In the genomic region with DNA sequence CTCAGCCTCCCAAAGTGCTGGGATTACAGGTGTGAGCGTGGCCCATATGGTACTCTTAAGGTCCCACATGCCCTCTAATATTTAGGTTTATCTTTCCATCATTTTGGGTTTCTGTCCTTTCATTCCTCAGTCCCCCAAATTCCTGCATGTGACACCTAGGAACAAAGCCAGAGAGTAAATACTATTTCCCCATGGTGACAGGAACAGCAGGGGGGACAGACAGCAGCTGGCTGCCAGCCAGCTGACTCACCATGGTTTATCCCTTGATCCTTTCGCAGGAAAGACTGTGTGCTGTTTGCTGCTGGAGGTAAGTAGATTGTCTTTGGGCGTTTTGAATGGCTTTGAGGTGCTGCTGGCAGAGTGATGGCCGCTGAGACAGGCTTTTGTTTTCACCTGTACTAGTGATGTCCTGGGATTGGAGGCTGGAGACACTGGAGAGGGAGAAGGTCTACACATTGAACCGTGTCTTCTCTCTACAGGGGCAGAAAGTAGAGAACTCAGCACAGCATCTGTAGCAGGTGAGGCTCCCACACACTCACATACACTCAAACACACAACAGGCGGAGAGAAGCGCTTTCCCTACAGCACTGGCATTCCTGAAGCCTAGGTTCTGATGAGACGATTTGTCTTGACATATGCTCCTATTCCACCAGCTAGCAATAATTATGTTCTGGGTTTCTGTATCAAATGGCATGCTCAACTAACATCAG, we compare ENCODE assay signal across 8 cellular contexts.
DNase-seq lines count a peak whose midpoint lies in the region; ATAC-seq and TF ChIP-seq lines count a peak whose summit lies in the region.

No MANE protein-coding gene starts in this region.

- intact Hi-C loops in A673 (cut with micrococcal nuclease; ENCODE audit: unreplicated experiment): no loop called here

- ATAC-seq in T-cell (replicated peaks in 1 of 4): no peak

- peaks cover 47% of the 10 kb centered on the region for H3K36me3 Mint-ChIP-seq in T-cell
- peaks cover 50% of the 10 kb centered on the region for H3K36me3 Mint-ChIP-seq in activated CD4-positive, alpha-beta memory T cell treated with anti-CD3 and anti-CD28 coated beads, Interleukin-2, amount 10 ng/mL, durations not matched to agents 7 days and 5 days (ENCODE audit: low read depth)

- TF ChIP-seq CTCF in A673 (conservative IDR thresholded peaks at IDR 0.05; ENCODE audit: low read depth, low read length): no peak
- no peak for TF ChIP-seq CTCF in HEK293 (tag by site-specific recombination; IDR thresholded peaks at IDR 0.05)

- H3K36me3 ChIP-seq in A673 (ENCODE audit: insufficient read depth, low read length, poor library complexity, severe bottlenecking) (peaks cover 32% of the 10 kb centered on the region), HEK293 (ENCODE audit: control insufficient read depth in 2 of 2, insufficient read depth in 1 of 2, low read length in 2 of 2) (no peaks in the 10 kb centered on the region)

- H3K4me3 Mint-ChIP-seq in T-cell: no peak overlapping the region
- H3K4me3 Mint-ChIP-seq in activated CD4-positive, alpha-beta memory T cell treated with anti-CD3 and anti-CD28 coated beads, Interleukin-2, amount 10 ng/mL, durations not matched to agents 7 days and 5 days: no peak overlapping the region

- peak; percentile 92 for DNase-seq in A673 (ENCODE audit: low spot score)
- DNase-seq in NCI-H345 (lab: John Stamatoyannopoulos, UW): peak; percentile 96
- DNase-seq in dermis blood vessel endothelial cell: peak; percentile 52
- DNase-seq in ureter (ENCODE audit: low spot score): no peak
- no peak for DNase-seq in T-cell
- DNase-seq in middle frontal gyrus (ENCODE audit: extremely low spot score, low spot score): no peak
- no peak for DNase-seq in activated CD4-positive, alpha-beta memory T cell treated with anti-CD3 and anti-CD28 coated beads, Interleukin-2, amount 10 ng/mL, durations not matched to agents 7 days and 5 days

- H3K27ac ChIP-seq in A673 (ENCODE audit: low read depth, low read length, poor library complexity, severe bottlenecking) (peak overlapping the region; percentile 8), HEK293 (ENCODE audit: extremely low read depth, low read depth, low read length) (no peak overlapping the region)

- H3K4me3 ChIP-seq in A673 (ENCODE audit: low read depth, low read length, poor library complexity, severe bottlenecking) (no peak overlapping the region), HEK293 (ENCODE audit: low read depth, low read length) (no peak overlapping the region)

- CTCF ChIA-PET in A673 (lab: Charles Lee) (no interaction called here), HEK293 (lab: Yijun Ruan, JAX) (interaction anchor here (0.7 to 1.8 kb wide), 3 partner anchors 8 to 489 kb away, joined by 3 to 14 read pairs (median 3); no protein-coding TSS in a partner anchor), T-cell (lab: Charles Lee) (no interaction called here)
- CTCF ChIA-PET in activated CD4-positive, alpha-beta memory T cell treated with anti-CD3 and anti-CD28 coated beads, Interleukin-2, amount 10 ng/mL, durations not matched to agents 7 days and 5 days (lab: Charles Lee): interaction anchor here (1.6 to 1.8 kb wide), 2 partner anchors 8 to 12 kb away, joined by 5 to 13 read pairs; no protein-coding TSS in a partner anchor

- H3K4me1 ChIP-seq in A673 (ENCODE audit: insufficient read depth, low read length, poor library complexity, severe bottlenecking) (peaks cover 31% of the 10 kb centered on the region), HEK293 (ENCODE audit: control insufficient read depth, insufficient read depth, low read length) (peaks cover 8% of the 10 kb centered on the region)

- H3K9me3 Mint-ChIP-seq in T-cell: no peaks in the 10 kb centered on the region
- H3K9me3 Mint-ChIP-seq in activated CD4-positive, alpha-beta memory T cell treated with anti-CD3 and anti-CD28 coated beads, Interleukin-2, amount 10 ng/mL, durations not matched to agents 7 days and 5 days: no peaks in the 10 kb centered on the region

- POLR2A ChIA-PET in A673 (lab: Charles Lee; ENCODE audit: low non-redundant PET) (interaction anchor here (0.6 kb wide), 1 partner anchor 79 kb away, joined by 6 read pairs; no protein-coding TSS in a partner anchor), HEK293 (lab: Yijun Ruan, JAX) (no interaction called here), T-cell (lab: Charles Lee) (interaction anchor here in 1 of 2 donors (0.6 kb wide), 1 partner anchor 102 kb away, joined by 3 read pairs; no protein-coding TSS in a partner anchor)
- POLR2A ChIA-PET in activated CD4-positive, alpha-beta memory T cell treated with anti-CD3 and anti-CD28 coated beads, Interleukin-2, amount 10 ng/mL, durations not matched to agents 7 days and 5 days (lab: Charles Lee): no interaction called here

- BruUV-seq in A673 (replicated peaks; lab: Mats Ljungman, UMichigan): no TSS peak

- no peaks in the 10 kb centered on the region for H3K27me3 ChIP-seq in A673 (replicated peaks; ENCODE audit: insufficient read depth, low read depth, low read length, poor library complexity)

- peak overlapping the region in 1 of 2 donors; percentile 7 for H3K27ac Mint-ChIP-seq in T-cell
- H3K27ac Mint-ChIP-seq in activated CD4-positive, alpha-beta memory T cell treated with anti-CD3 and anti-CD28 coated beads, Interleukin-2, amount 10 ng/mL, durations not matched to agents 7 days and 5 days: no peak overlapping the region

- H3K4me1 Mint-ChIP-seq in T-cell: peaks cover 8 to 17% (median 11%) of the 10 kb centered on the region in 3 donors
- H3K4me1 Mint-ChIP-seq in activated CD4-positive, alpha-beta memory T cell treated with anti-CD3 and anti-CD28 coated beads, Interleukin-2, amount 10 ng/mL, durations not matched to agents 7 days and 5 days: peaks cover 1% of the 10 kb centered on the region

- H3K9me3 ChIP-seq in A673 (ENCODE audit: low read depth, low read length, poor library complexity, severe bottlenecking): no peaks in the 10 kb centered on the region
- no peaks in the 10 kb centered on the region for H3K9me3 ChIP-seq in HEK293 (ENCODE audit: control insufficient read depth, insufficient read depth, low read depth, low read length)

- H3K27me3 Mint-ChIP-seq in T-cell: no peaks in the 10 kb centered on the region
- H3K27me3 Mint-ChIP-seq in activated CD4-positive, alpha-beta memory T cell treated with anti-CD3 and anti-CD28 coated beads, Interleukin-2, amount 10 ng/mL, durations not matched to agents 7 days and 5 days: no peaks in the 10 kb centered on the region

TF ChIP-seq in HEK293, 187 proteins besides CTCF, POLR2A, EP300 and RAD21 (continues in another document):
- TF ChIP-seq, protein P1, sequence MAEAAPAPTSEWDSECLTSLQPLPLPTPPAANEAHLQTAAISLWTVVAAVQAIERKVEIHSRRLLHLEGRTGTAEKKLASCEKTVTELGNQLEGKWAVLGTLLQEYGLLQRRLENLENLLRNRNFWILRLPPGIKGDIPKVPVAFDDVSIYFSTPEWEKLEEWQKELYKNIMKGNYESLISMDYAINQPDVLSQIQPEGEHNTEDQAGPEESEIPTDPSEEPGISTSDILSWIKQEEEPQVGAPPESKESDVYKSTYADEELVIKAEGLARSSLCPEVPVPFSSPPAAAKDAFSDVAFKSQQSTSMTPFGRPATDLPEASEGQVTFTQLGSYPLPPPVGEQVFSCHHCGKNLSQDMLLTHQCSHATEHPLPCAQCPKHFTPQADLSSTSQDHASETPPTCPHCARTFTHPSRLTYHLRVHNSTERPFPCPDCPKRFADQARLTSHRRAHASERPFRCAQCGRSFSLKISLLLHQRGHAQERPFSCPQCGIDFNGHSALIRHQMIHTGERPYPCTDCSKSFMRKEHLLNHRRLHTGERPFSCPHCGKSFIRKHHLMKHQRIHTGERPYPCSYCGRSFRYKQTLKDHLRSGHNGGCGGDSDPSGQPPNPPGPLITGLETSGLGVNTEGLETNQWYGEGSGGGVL (tag by site-specific recombination; IDR thresholded peaks at IDR 0.05): no peak
- TF ChIP-seq RBAK (tag by site-specific recombination; IDR thresholded peaks at IDR 0.05): no peak
- TF ChIP-seq REPIN1 (tag by site-specific recombination; IDR thresholded peaks at IDR 0.05; ENCODE audit: low read depth): no peak
- TF ChIP-seq, protein P2, sequence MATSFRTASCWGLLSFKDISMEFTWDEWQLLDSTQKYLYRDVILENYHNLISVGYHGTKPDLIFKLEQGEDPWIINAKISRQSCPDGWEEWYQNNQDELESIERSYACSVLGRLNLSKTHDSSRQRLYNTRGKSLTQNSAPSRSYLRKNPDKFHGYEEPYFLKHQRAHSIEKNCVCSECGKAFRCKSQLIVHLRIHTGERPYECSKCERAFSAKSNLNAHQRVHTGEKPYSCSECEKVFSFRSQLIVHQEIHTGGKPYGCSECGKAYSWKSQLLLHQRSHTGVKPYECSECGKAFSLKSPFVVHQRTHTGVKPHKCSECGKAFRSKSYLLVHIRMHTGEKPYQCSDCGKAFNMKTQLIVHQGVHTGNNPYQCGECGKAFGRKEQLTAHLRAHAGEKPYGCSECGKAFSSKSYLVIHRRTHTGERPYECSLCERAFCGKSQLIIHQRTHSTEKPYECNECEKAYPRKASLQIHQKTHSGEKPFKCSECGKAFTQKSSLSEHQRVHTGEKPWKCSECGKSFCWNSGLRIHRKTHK (tag by site-specific recombination; IDR thresholded peaks at IDR 0.05): no peak
- TF ChIP-seq BCL11B (tag by site-specific recombination; IDR thresholded peaks at IDR 0.05; ENCODE audit: low read depth): no peak
- TF ChIP-seq PRDM1 (tag by site-specific recombination; IDR thresholded peaks at IDR 0.05): no peak
- peak; percentile 68 for TF ChIP-seq IKZF3 (tag by site-specific recombination; IDR thresholded peaks at IDR 0.05)
- no peak for TF ChIP-seq ZNF311 (tag by site-specific recombination; IDR thresholded peaks at IDR 0.05; ENCODE audit: borderline replicate concordance)
- TF ChIP-seq ZNF184 (tag by site-specific recombination; IDR thresholded peaks at IDR 0.05): peak; percentile 81
- no peak for TF ChIP-seq ZNF24 (tag by site-specific recombination; IDR thresholded peaks at IDR 0.05)
- TF ChIP-seq, protein P3, sequence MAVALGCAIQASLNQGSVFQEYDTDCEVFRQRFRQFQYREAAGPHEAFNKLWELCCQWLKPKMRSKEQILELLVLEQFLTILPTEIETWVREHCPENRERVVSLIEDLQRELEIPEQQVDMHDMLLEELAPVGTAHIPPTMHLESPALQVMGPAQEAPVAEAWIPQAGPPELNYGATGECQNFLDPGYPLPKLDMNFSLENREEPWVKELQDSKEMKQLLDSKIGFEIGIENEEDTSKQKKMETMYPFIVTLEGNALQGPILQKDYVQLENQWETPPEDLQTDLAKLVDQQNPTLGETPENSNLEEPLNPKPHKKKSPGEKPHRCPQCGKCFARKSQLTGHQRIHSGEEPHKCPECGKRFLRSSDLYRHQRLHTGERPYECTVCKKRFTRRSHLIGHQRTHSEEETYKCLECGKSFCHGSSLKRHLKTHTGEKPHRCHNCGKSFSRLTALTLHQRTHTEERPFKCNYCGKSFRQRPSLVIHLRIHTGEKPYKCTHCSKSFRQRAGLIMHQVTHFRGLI (tag by site-specific recombination; IDR thresholded peaks at IDR 0.05): no peak
- no peak for TF ChIP-seq ZNF223 (tag by site-specific recombination; IDR thresholded peaks at IDR 0.05)
- TF ChIP-seq ZNF843 (tag by site-specific recombination; IDR thresholded peaks at IDR 0.05): no peak
- TF ChIP-seq ZNF558 (tag by site-specific recombination; IDR thresholded peaks at IDR 0.05): peak; percentile 30; the same call in 1 of the 2 replicates

Comparison
In these comparisons a context has a peak if more than half of its experiments do, and no peak if none do; other contexts are left out.
1. DNase-seq: peak in A673 (single experiment), NCI-H345 (single experiment) and dermis blood vessel endothelial cell (single experiment); none in ureter (single experiment), T-cell (0 of 34), middle frontal gyrus (single experiment) and activated CD4-positive, alpha-beta memory T cell treated with anti-CD3 and anti-CD28 coated beads, Interleukin-2, amount 10 ng/mL, durations not matched to agents 7 days and 5 days (single experiment).
2. CTCF ChIA-PET loops: an anchor here in HEK293 (0.7 to 1.8 kb wide) and activated CD4-positive, alpha-beta memory T cell treated with anti-CD3 and anti-CD28 coated beads, Interleukin-2, amount 10 ng/mL, durations not matched to agents 7 days and 5 days (1.6 to 1.8 kb wide); none called in A673 and T-cell.